30 cellular contexts compared by ENCODE assay signal in the genomic region with DNA sequence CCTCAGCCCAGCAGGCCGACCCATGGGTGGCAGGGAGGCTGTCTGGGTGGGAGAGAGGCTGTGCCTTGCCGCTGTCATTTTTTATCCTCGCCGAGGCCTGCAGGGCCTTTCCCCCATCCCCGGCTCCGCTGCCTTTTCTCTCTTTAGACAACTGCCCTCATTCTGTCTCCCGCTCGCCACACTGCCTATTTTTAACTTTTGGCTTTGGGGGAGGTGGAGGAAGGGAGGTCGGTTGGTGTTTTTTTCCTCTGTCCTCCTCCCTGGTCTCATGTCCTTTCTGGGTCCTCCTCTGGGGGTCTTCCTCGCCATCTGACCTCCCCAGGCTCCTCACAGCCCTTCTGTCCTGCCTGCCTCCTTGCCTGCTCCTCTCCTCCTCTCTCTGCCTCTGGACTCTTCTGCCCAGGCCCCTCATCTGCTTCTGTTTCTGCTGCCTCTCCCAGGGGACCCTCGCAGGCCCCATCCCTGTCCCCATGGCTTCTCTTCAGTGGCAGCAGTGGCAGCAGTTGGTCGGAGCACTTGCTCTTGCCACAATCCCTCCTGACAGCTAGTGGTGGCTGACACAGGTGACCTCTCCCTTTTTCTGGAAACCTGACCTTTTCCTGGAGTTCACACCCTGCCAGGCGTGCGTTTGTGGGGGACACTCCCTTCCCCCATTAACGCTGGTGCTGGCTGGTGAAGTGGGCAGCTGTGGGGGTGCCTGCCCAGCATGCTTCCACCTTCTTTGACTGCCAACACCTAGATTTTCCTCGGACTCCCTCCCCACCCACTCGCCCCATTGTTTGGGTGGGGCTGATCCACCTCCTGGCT. TPM values are rescaled to one million over a fixed set of nuclear protein-coding genes. Genes with fewer than 3 reads are reported as not detected.
DNase-seq lines count a peak whose midpoint lies in the region; ATAC-seq, FAIRE-seq and TF ChIP-seq lines count a peak whose summit lies in the region.
"Had no signal": no experiment of that assay in that cellular context is flagged by ENCODE, and none has a peak within 500 bp of the region (broad histone marks: within the 10 kb centered on the region; RNA-seq: fewer than 3 reads in every experiment).

No MANE protein-coding gene starts in this region.

- H4K8ac ChIP-seq in neuronal stem cell (ENCODE audit: low read depth, low read length) = no peak overlapping the region

- DNase-seq in BE2C (peak; percentile 73), RWPE2 (ENCODE audit: low spot score) (peak; percentile 22), cardiac septum (ENCODE audit: low spot score) (peak; percentile 47), neuronal stem cell (ENCODE audit: low spot score) (no peak), medulla oblongata (ENCODE audit: extremely low spot score) (no peak), NCI-H446 treated with DMSO at 0.1 percent for 48 hours (lab: John Stamatoyannopoulos, UW) (no peak), endothelial cell (ENCODE audit: low spot score) (no peak), frontal cortex (ENCODE audit: low spot score in 2 of 2) (no peak)
- DNase-seq: activated CD4-positive, alpha-beta T cell treated with anti-CD3 and anti-CD28 coated beads for 4 hours; activated CD8-positive, alpha-beta memory T cell treated with anti-CD3 and anti-CD28 coated beads for 24 hours; activated gamma-delta T cell; adrenal gland; COR-L47; effector memory CD8-positive, alpha-beta T cell; foreskin fibroblast; midbrain; naive thymus-derived CD4-positive, alpha-beta T cell; NCI-H2081; NCI-H226; stimulated activated CD4-positive, alpha-beta T cell treated with anti-CD3 and anti-CD28 coated beads, Interleukin-4, amount 100 ng/mL, for 1 hour had no signal

- H2AFZ ChIP-seq in neuronal stem cell (ENCODE audit: low read length) = no peak overlapping the region
- H2AFZ ChIP-seq: hepatocyte had no signal

- no peak overlapping the region for H3K9ac ChIP-seq in neuronal stem cell (ENCODE audit: low read depth, low read length, poor library complexity)

- H2BK12ac ChIP-seq in neuronal stem cell (ENCODE audit: low read length) = no peak overlapping the region

- no peak overlapping the region for H3K4me3 Mint-ChIP-seq in endothelial cell (ENCODE audit: unreplicated experiment)
- H3K4me3 Mint-ChIP-seq: B cell; effector memory CD8-positive, alpha-beta T cell; naive thymus-derived CD4-positive, alpha-beta T cell; T-helper 1 cell treated with Interleukin-12 subunit alpha and Interleukin-12 subunit beta and Interleukin-4 antibody, amounts not matched to agents 30 μg/mL and 1 μg/mL, for 36 hours had no signal

- H3K18ac ChIP-seq in neuronal stem cell (ENCODE audit: low read length) = peak overlapping the region; percentile 42

- no peak overlapping the region for H3K23ac ChIP-seq in neuronal stem cell (ENCODE audit: low read depth, low read length, poor library complexity)

- peaks cover 7% of the 10 kb centered on the region for H3K27me3 Mint-ChIP-seq in endothelial cell (ENCODE audit: unreplicated experiment)

- WGBS in neuronal stem cell (ENCODE audit: extremely low coverage in 2 of 2, insufficient read length in 2 of 2, insufficient replicate concordance in 1 of 2), 2 donors = no CpG with 5 or more reads among the region's 17 CpGs

- TF ChIP-seq CTCF in BE2C (IDR thresholded peaks at IDR 0.05; ENCODE audit: low read depth, low read length) (no peak), RWPE2 (IDR thresholded peaks at IDR 0.05; ENCODE audit: poor library complexity, severe bottlenecking) (no peak), endothelial cell (IDR thresholded peaks at IDR 0.05; ENCODE audit: unreplicated experiment) (no peak)

- peaks cover 6% of the 10 kb centered on the region for H3K4me1 Mint-ChIP-seq in endothelial cell (ENCODE audit: unreplicated experiment)
- H3K4me1 Mint-ChIP-seq: B cell; naive thymus-derived CD4-positive, alpha-beta T cell had no signal

- peak overlapping the region; percentile 22 for H2AK5ac ChIP-seq in neuronal stem cell (ENCODE audit: low read depth, low read length)

- H4K91ac ChIP-seq in neuronal stem cell (ENCODE audit: low read depth, low read length, poor library complexity) = no peak overlapping the region

- H3K27ac ChIP-seq in RWPE2 (ENCODE audit: poor library complexity, severe bottlenecking) (no peak overlapping the region), neuronal stem cell (replicated peaks; ENCODE audit: low read length) (no peak overlapping the region)
- H3K27ac ChIP-seq: adrenal gland, coronary artery, hepatocyte, upper lobe of left lung had no signal

- peaks cover 5% of the 10 kb centered on the region for H3K36me3 Mint-ChIP-seq in endothelial cell (ENCODE audit: low read depth, unreplicated experiment)
- H3K36me3 Mint-ChIP-seq: naive thymus-derived CD4-positive, alpha-beta T cell had no signal

- H3K27me3 ChIP-seq in BE2C = no peaks in the 10 kb centered on the region
- H3K27me3 ChIP-seq in RWPE2 (ENCODE audit: insufficient read depth, poor library complexity, severe bottlenecking) = no peaks in the 10 kb centered on the region
- peaks cover 0 to 33% (median 0%) of the 10 kb centered on the region in 3 experiments for H3K27me3 ChIP-seq in neuronal stem cell (ENCODE audit: control insufficient read depth in 3 of 3, insufficient read depth in 3 of 3, low read depth in 1 of 3, low read length in 3 of 3)
- H3K27me3 ChIP-seq: adrenal gland, hepatocyte, upper lobe of left lung had no signal

- no peaks in the 10 kb centered on the region for H3K9me3 Mint-ChIP-seq in endothelial cell (ENCODE audit: unreplicated experiment)
- H3K9me3 Mint-ChIP-seq: effector memory CD8-positive, alpha-beta T cell had no signal

- H3K4me1 ChIP-seq in BE2C = peaks cover 12% of the 10 kb centered on the region
- H3K4me1 ChIP-seq in RWPE2 (ENCODE audit: insufficient read depth, poor library complexity, severe bottlenecking) = no peaks in the 10 kb centered on the region
- H3K4me1 ChIP-seq in neuronal stem cell (ENCODE audit: control insufficient read depth in 2 of 2, insufficient read depth in 1 of 2, low read depth in 1 of 2, low read length in 2 of 2) = peaks cover 0 to 4% of the 10 kb centered on the region in 2 donors
- H3K4me1 ChIP-seq: adrenal gland had no signal

- H3K4me3 ChIP-seq in BE2C (ENCODE audit: low read depth, low read length) = no peak overlapping the region
- no peak overlapping the region for H3K4me3 ChIP-seq in RWPE2 (ENCODE audit: severe bottlenecking)
- no peak overlapping the region for H3K4me3 ChIP-seq in neuronal stem cell (ENCODE audit: low read length in 2 of 2)
- H3K4me3 ChIP-seq: adrenal gland, coronary artery, hepatocyte, K562, upper lobe of left lung had no signal

- H3K4ac ChIP-seq in neuronal stem cell (ENCODE audit: low read length) = no peak overlapping the region

- no peak overlapping the region for H2BK120ac ChIP-seq in neuronal stem cell (ENCODE audit: low read depth, low read length)

- ATAC-seq in RWPE2 (ENCODE audit: low read depth) = no peak
- ATAC-seq: effector memory CD8-positive, alpha-beta T cell; HCT116; K562; naive thymus-derived CD4-positive, alpha-beta T cell had no signal

- H2BK15ac ChIP-seq in neuronal stem cell (ENCODE audit: low read length) = no peak overlapping the region

- H3K36me3 ChIP-seq in BE2C (no peaks in the 10 kb centered on the region), RWPE2 (ENCODE audit: low read depth) (no peaks in the 10 kb centered on the region), neuronal stem cell (replicated peaks in 1 of 2; ENCODE audit: control insufficient read depth in 2 of 2, insufficient read depth in 2 of 2, low read length in 2 of 2) (no peaks in the 10 kb centered on the region)
- H3K36me3 ChIP-seq: adrenal gland, upper lobe of left lung had no signal

- no peak for FAIRE-seq in frontal cortex (lab: Jason Lieb, UNC)
- FAIRE-seq: G401.6, HTR-8/SVneo, K562, RCC 7860 had no signal

- no peak overlapping the region for H3K4me2 ChIP-seq in neuronal stem cell (ENCODE audit: insufficient read depth, low read length, poor library complexity, severe bottlenecking)
- H3K4me2 ChIP-seq: hepatocyte had no signal

- H3K27ac Mint-ChIP-seq in endothelial cell (ENCODE audit: unreplicated experiment) = no peak overlapping the region
- H3K27ac Mint-ChIP-seq: B cell; effector memory CD8-positive, alpha-beta T cell; naive thymus-derived CD4-positive, alpha-beta T cell; T-helper 1 cell treated with Interleukin-12 subunit alpha and Interleukin-12 subunit beta and Interleukin-4 antibody, amounts not matched to agents 30 μg/mL and 1 μg/mL, for 36 hours had no signal

- H3K14ac ChIP-seq in neuronal stem cell (ENCODE audit: low read length) = no peak overlapping the region

- H3K79me1 ChIP-seq in neuronal stem cell (ENCODE audit: low read depth, low read length) = no peaks in the 10 kb centered on the region

- no peaks in the 10 kb centered on the region for H3K9me3 ChIP-seq in BE2C
- H3K9me3 ChIP-seq in RWPE2 (ENCODE audit: severe bottlenecking) = no peaks in the 10 kb centered on the region
- H3K9me3 ChIP-seq in neuronal stem cell (replicated peaks in 1 of 2; ENCODE audit: control insufficient read depth in 2 of 2, insufficient read depth in 1 of 2, low read depth in 1 of 2, low read length in 2 of 2) = no peaks in the 10 kb centered on the region
- H3K9me3 ChIP-seq: adrenal gland, upper lobe of left lung had no signal

- intact Hi-C loops in cardiac septum (cut with DNase I) = no loop called here

- H2BK5ac ChIP-seq in neuronal stem cell (ENCODE audit: low read length) = peak overlapping the region; percentile 10

RNA-seq across cellular contexts. Expression of gene PCBD1, which starts 19.5 kb away (rescaled TPM):
- polyA plus RNA-seq in BE2C (2012; ENCODE audit: insufficient read depth, insufficient read length, low read depth) = 93.5 TPM
- total RNA-seq in cardiac septum = 121 TPM
- 71.7 TPM for polyA plus RNA-seq in neuronal stem cell (2013, experiment 1 of 2)
- polyA plus RNA-seq in neuronal stem cell (2013, experiment 2 of 2) = 72.0 TPM
- total RNA-seq in endothelial cell (ENCODE audit: unreplicated experiment) = 23.9 TPM
- total RNA-seq in frontal cortex = 12.2 TPM

Comparison
In these comparisons a context has a peak if more than half of its experiments do, and no peak if none do; other contexts are left out.
1. DNase-seq: peak in BE2C (single experiment), RWPE2 (single experiment) and cardiac septum (single experiment); none in neuronal stem cell (single experiment), medulla oblongata (single experiment), NCI-H446 treated with DMSO at 0.1 percent for 48 hours (single experiment), endothelial cell (single experiment) and frontal cortex (0 of 2).